1 cellular context compared by ENCODE assay signal in genomic region chr14:59009967-59010366, GRCh38.
A peak's percentile ranks its signal among the peaks of the same experiment; 100 is the strongest.
TF ChIP-seq lines count a peak whose summit lies in the region.

No MANE protein-coding gene starts in this region.

TF ChIP-seq in HepG2, 621 proteins besides CTCF, POLR2A, EP300 and RAD21 (continued from another document and continues in another):
- TF ChIP-seq AKNA (CRISPR knock-in tag; IDR thresholded peaks at IDR 0.05; ENCODE audit: borderline replicate concordance) (no peak), ZNF740 (CRISPR knock-in tag; IDR thresholded peaks at IDR 0.05) (no peak), CEBPB (IDR thresholded peaks at IDR 0.05; ENCODE audit: borderline replicate concordance, low read depth, low read length) (no peak), ATM (IDR thresholded peaks at IDR 0.05; ENCODE audit: borderline replicate concordance) (no peak), ZNF225 (CRISPR knock-in tag; IDR thresholded peaks at IDR 0.05) (no peak), ZNF142 (CRISPR knock-in tag; IDR thresholded peaks at IDR 0.05) (no peak), NFATC3 (CRISPR knock-in tag; IDR thresholded peaks at IDR 0.05) (no peak), ZNF296 (CRISPR knock-in tag; conservative IDR thresholded peaks at IDR 0.05) (no peak), PLRG1 (conservative IDR thresholded peaks at IDR 0.05) (no peak), ZNF557 (CRISPR knock-in tag; IDR thresholded peaks at IDR 0.05) (0 out of 2 replicates have a peak, but pooled peaks have one; percentile 17), SP5 (CRISPR knock-in tag; IDR thresholded peaks at IDR 0.05; ENCODE audit: borderline replicate concordance, low read depth) (no peak), THYN1 (CRISPR knock-in tag; IDR thresholded peaks at IDR 0.05; ENCODE audit: borderline replicate concordance, low read depth) (no peak), ATF7-NPFF (CRISPR knock-in tag; IDR thresholded peaks at IDR 0.05; ENCODE audit: low read depth) (no peak), XBP1 (CRISPR knock-in tag; IDR thresholded peaks at IDR 0.05) (no peak), TRAFD1 (CRISPR knock-in tag; IDR thresholded peaks at IDR 0.05; ENCODE audit: borderline replicate concordance) (no peak), SMAD1 (CRISPR knock-in tag; IDR thresholded peaks at IDR 0.05; ENCODE audit: borderline replicate concordance, low read depth) (no peak), JARID2 (CRISPR knock-in tag; IDR thresholded peaks at IDR 0.05; ENCODE audit: insufficient replicate concordance) (no peak), PITX1 (CRISPR knock-in tag; IDR thresholded peaks at IDR 0.05) (peak; percentile 73), POLR2G (IDR thresholded peaks at IDR 0.05; ENCODE audit: low read depth, low read length) (no peak), IRF9 (CRISPR knock-in tag; IDR thresholded peaks at IDR 0.05; ENCODE audit: borderline replicate concordance) (no peak), HNF4A (CRISPR knock-in tag; IDR thresholded peaks at IDR 0.05) (peak; percentile 94), TARDBP (CRISPR knock-in tag; IDR thresholded peaks at IDR 0.05) (no peak), ZNF205 (CRISPR knock-in tag; IDR thresholded peaks at IDR 0.05) (no peak), SUZ12 (IDR thresholded peaks at IDR 0.05; ENCODE audit: low read depth, low read length) (no peak), CBX2 (IDR thresholded peaks at IDR 0.05; ENCODE audit: low read depth, low read length) (no peak), CBX2 (CRISPR knock-in tag; IDR thresholded peaks at IDR 0.05; ENCODE audit: low read depth) (no peak), ARID3A (IDR thresholded peaks at IDR 0.05; ENCODE audit: low read depth, low read length) (no peak; the same call in 1 of the 2 replicates), HOMEZ (CRISPR knock-in tag; IDR thresholded peaks at IDR 0.05; ENCODE audit: low read depth) (0 out of 2 replicates have a peak, but pooled peaks have one; percentile 54), SOX6 (IDR thresholded peaks at IDR 0.05) (no peak), SOX6 (CRISPR knock-in tag; IDR thresholded peaks at IDR 0.05) (peak; percentile 19; the same call in 1 of the 2 replicates), ZNF12 (CRISPR knock-in tag; IDR thresholded peaks at IDR 0.05) (peak; percentile 27; the same call in 1 of the 2 replicates), ETS1 (CRISPR knock-in tag; IDR thresholded peaks at IDR 0.05) (no peak), ZSCAN31 (CRISPR knock-in tag; IDR thresholded peaks at IDR 0.05; ENCODE audit: low read depth) (peak; percentile 78; the same call in 1 of the 2 replicates), HOXA9 (CRISPR knock-in tag; IDR thresholded peaks at IDR 0.05; ENCODE audit: borderline replicate concordance) (no peak), MIER2 (CRISPR knock-in tag; IDR thresholded peaks at IDR 0.05) (no peak), ZFP91 (CRISPR knock-in tag; IDR thresholded peaks at IDR 0.05; ENCODE audit: borderline replicate concordance) (no peak), ZNF770 (CRISPR knock-in tag; IDR thresholded peaks at IDR 0.05) (no peak)
